In genomic region chr12:13725049-13725448, GRCh38 we compare ENCODE assay signal across 22 cellular contexts.
"Had no signal": no experiment of that assay in that cellular context is flagged by ENCODE, and none has a peak within 500 bp of the region (broad histone marks: within the 10 kb centered on the region; RNA-seq: fewer than 3 reads in every experiment).

No MANE protein-coding gene starts in this region.

- H3K36me3 ChIP-seq: ascending aorta, SJSA1 had no signal

- H3K4me1 ChIP-seq: ascending aorta, body of pancreas, SJSA1 had no signal

- ATAC-seq: activated CD4-positive, CD25-positive, alpha-beta regulatory T cell treated with anti-CD3 and anti-CD28 coated beads, Interleukin-2, amount 50 U/mL, for 24 hours; activated CD8-positive, alpha-beta T cell treated with anti-CD3 and anti-CD28 coated beads for 36 hours; activated naive CD4-positive, alpha-beta T cell treated with anti-CD3 and anti-CD28 coated beads, Interleukin-2, amount 50 U/mL, for 72 hours; activated naive CD8-positive, alpha-beta T cell treated with anti-CD3 and anti-CD28 coated beads, Interleukin-2, amount 50 U/mL, for 24 hours; body of pancreas; SK-N-SH treated with all-trans-retinoic acid at 6 μM for 48 hours had no signal

- H3K4me3 ChIP-seq: ascending aorta, body of pancreas, SJSA1 had no signal

- DNase-seq: activated CD4-positive, alpha-beta T cell treated with anti-CD3 and anti-CD28 coated beads for 4 hours; activated CD8-positive, alpha-beta memory T cell treated with anti-CD3 and anti-CD28 coated beads, Interleukin-2, amount 50 U/mL, for 4 hours; activated CD8-positive, alpha-beta T cell treated with anti-CD3 and anti-CD28 coated beads for 36 hours; activated naive CD4-positive, alpha-beta T cell; activated naive CD8-positive, alpha-beta T cell treated with anti-CD3 and anti-CD28 coated beads, Interleukin-2, amount 50 U/mL, for 24 hours; activated T-cell treated with anti-CD3 and anti-CD28 coated beads, Interleukin-2, amount 50 U/mL, for 1 hour; amniotic stem cell; body of pancreas; central memory CD4-positive, alpha-beta T cell; MM.1S; NCI-H1105; NCI-H1436; NCI-H1694 treated with DMSO at 0.1 percent for 48 hours; NCI-H2029 treated with DMSO at 0.1 percent for 48 hours; NCI-H526; SHP77; SW 1271 had no signal

- H3K9me3 ChIP-seq: ascending aorta, body of pancreas, SJSA1 had no signal
